Comparison of ENCODE assay signal across 8 cellular contexts in genomic region chr11:44936527-44936926, GRCh38. TPM values are rescaled to one million over a fixed set of nuclear protein-coding genes. Genes with fewer than 3 reads are reported as not detected.
DNase-seq lines count a peak whose midpoint lies in the region; ATAC-seq and TF ChIP-seq lines count a peak whose summit lies in the region.

No MANE protein-coding gene starts in this region.

- TF ChIP-seq CTCF in AG10803 (conservative IDR thresholded peaks at IDR 0.05; ENCODE audit: low read length) = peak; percentile 91
- TF ChIP-seq CTCF in foreskin keratinocyte (conservative IDR thresholded peaks at IDR 0.05) = peak; percentile 94
- TF ChIP-seq CTCF in osteocyte (IDR thresholded peaks at IDR 0.05) = peak; percentile 78
- peak; percentile 93 to 98 (median 96) for TF ChIP-seq CTCF in tibial nerve (IDR thresholded peaks at IDR 0.05)

- H3K36me3 Mint-ChIP-seq in activated T-helper 1 cell treated with anti-CD3 and anti-CD28 coated beads, Interleukin-12 subunit alpha, Interleukin-12 subunit beta, Interleukin-2, Interleukin-4 antibody, amounts not matched to agents 30 ng/mL and 10 ng/mL and 1 ng/mL, durations not matched to agents 14 hours and 24 hours and 36 hours (ENCODE audit: low read depth) = no peaks in the 10 kb centered on the region
- H3K36me3 Mint-ChIP-seq in osteocyte (ENCODE audit: unreplicated experiment) = peaks cover 12% of the 10 kb centered on the region

- no peak overlapping the region for H3K27ac Mint-ChIP-seq in activated T-helper 1 cell treated with anti-CD3 and anti-CD28 coated beads, Interleukin-12 subunit alpha, Interleukin-12 subunit beta, Interleukin-2, Interleukin-4 antibody, amounts not matched to agents 30 ng/mL and 10 ng/mL and 1 ng/mL, durations not matched to agents 14 hours and 24 hours and 36 hours
- no peak overlapping the region for H3K27ac Mint-ChIP-seq in osteocyte (ENCODE audit: unreplicated experiment)

- H3K9me3 ChIP-seq in tibial nerve = no peaks in the 10 kb centered on the region

- peaks cover 5% of the 10 kb centered on the region for H3K27me3 Mint-ChIP-seq in activated T-helper 1 cell treated with anti-CD3 and anti-CD28 coated beads, Interleukin-12 subunit alpha, Interleukin-12 subunit beta, Interleukin-2, Interleukin-4 antibody, amounts not matched to agents 30 ng/mL and 10 ng/mL and 1 ng/mL, durations not matched to agents 14 hours and 24 hours and 36 hours (ENCODE audit: insufficient read depth)
- no peaks in the 10 kb centered on the region for H3K27me3 Mint-ChIP-seq in osteocyte (ENCODE audit: unreplicated experiment)

- no peak for TF ChIP-seq EP300 in tibial nerve (IDR thresholded peaks at IDR 0.05)

- no peaks in the 10 kb centered on the region for H3K4me1 Mint-ChIP-seq in activated T-helper 1 cell treated with anti-CD3 and anti-CD28 coated beads, Interleukin-12 subunit alpha, Interleukin-12 subunit beta, Interleukin-2, Interleukin-4 antibody, amounts not matched to agents 30 ng/mL and 10 ng/mL and 1 ng/mL, durations not matched to agents 14 hours and 24 hours and 36 hours (ENCODE audit: low read depth)
- H3K4me1 Mint-ChIP-seq in osteocyte (ENCODE audit: unreplicated experiment) = peaks cover 8% of the 10 kb centered on the region

- in situ Hi-C loops in KBM-7 (cut with MboI; ENCODE audit: low pct_unique_long_range_greater_than_20kb, low sequenced_read_pairs) = loop anchor here (25.0 kb wide), 1 partner anchor 351 kb away; the partner anchor contains the start of gene SYT13

- H3K4me3 ChIP-seq in AG10803 (ENCODE audit: low read length) (no peak overlapping the region), tibial nerve (no peak overlapping the region)

- intact Hi-C loops in activated T-helper 1 cell treated with anti-CD3 and anti-CD28 coated beads, Interleukin-12 subunit alpha, Interleukin-12 subunit beta, Interleukin-2, Interleukin-4 antibody, amounts not matched to agents 30 ng/mL and 10 ng/mL and 1 ng/mL, durations not matched to agents 14 hours and 24 hours and 36 hours (cut with micrococcal nuclease) = loop anchor here (1.0 to 2.0 kb wide), 3 partner anchors 167 to 396 kb away; no protein-coding TSS in a partner anchor

- DNase-seq in AG10803 (ENCODE audit: low read depth) (peak; percentile 70), KBM-7 (peak; percentile 86), RPMI7951 (ENCODE audit: low read depth) (peak; percentile 67), foreskin keratinocyte (peak in 1 of 2 donors; percentile 52), osteocyte (ENCODE audit: extremely low spot score, unreplicated experiment) (peak; percentile 90), tibial nerve (ENCODE audit: low spot score in 2 of 2) (peak; percentile 84 to 94)
- peak; percentile 70 for DNase-seq in activated T-helper 1 cell treated with anti-CD3 and anti-CD28 coated beads, Interleukin-12 subunit alpha, Interleukin-12 subunit beta, Interleukin-2, Interleukin-4 antibody, amounts not matched to agents 30 ng/mL and 10 ng/mL and 1 ng/mL, durations not matched to agents 14 hours and 24 hours and 36 hours (ENCODE audit: low spot score)

- H3K27ac ChIP-seq in foreskin keratinocyte = no peak overlapping the region
- H3K27ac ChIP-seq in tibial nerve = no peak overlapping the region

- WGBS in tibial nerve, 2 donors = 13 to 24% methylated on average over 20 of the region's 20 CpGs

- no peak overlapping the region for H3K4me3 Mint-ChIP-seq in activated T-helper 1 cell treated with anti-CD3 and anti-CD28 coated beads, Interleukin-12 subunit alpha, Interleukin-12 subunit beta, Interleukin-2, Interleukin-4 antibody, amounts not matched to agents 30 ng/mL and 10 ng/mL and 1 ng/mL, durations not matched to agents 14 hours and 24 hours and 36 hours
- H3K4me3 Mint-ChIP-seq in osteocyte (ENCODE audit: unreplicated experiment) = no peak overlapping the region

- ATAC-seq in GM19035 (IDR thresholded peaks at IDR 0.05; ENCODE audit: unreplicated experiment) (peak; percentile 66), foreskin keratinocyte (peak; percentile 72)

- no peaks in the 10 kb centered on the region for H3K27me3 ChIP-seq in foreskin keratinocyte
- no peaks in the 10 kb centered on the region for H3K27me3 ChIP-seq in tibial nerve

- TF ChIP-seq POLR2A in tibial nerve (IDR thresholded peaks at IDR 0.05) = no peak

- H3K36me3 ChIP-seq in tibial nerve = peaks cover 0 to 22% (median 0%) of the 10 kb centered on the region in 3 donors

- H3K9me3 Mint-ChIP-seq in activated T-helper 1 cell treated with anti-CD3 and anti-CD28 coated beads, Interleukin-12 subunit alpha, Interleukin-12 subunit beta, Interleukin-2, Interleukin-4 antibody, amounts not matched to agents 30 ng/mL and 10 ng/mL and 1 ng/mL, durations not matched to agents 14 hours and 24 hours and 36 hours = no peaks in the 10 kb centered on the region
- no peaks in the 10 kb centered on the region for H3K9me3 Mint-ChIP-seq in osteocyte (ENCODE audit: unreplicated experiment)

- H3K4me1 ChIP-seq in foreskin keratinocyte = no peaks in the 10 kb centered on the region
- H3K4me1 ChIP-seq in tibial nerve = peaks cover 0 to 32% (median 0%) of the 10 kb centered on the region in 4 donors

RNA-seq across cellular contexts. Expression of gene TP53I11, which starts 14.2 kb away (rescaled TPM):
- 10.2 and 11.1 TPM in 2 replicates for total RNA-seq in RPMI7951 (2014; rRNA removed; shearing (Covaris generic))
- 5.7 TPM in 2 replicates for total RNA-seq in activated T-helper 1 cell treated with anti-CD3 and anti-CD28 coated beads, Interleukin-12 subunit alpha, Interleukin-12 subunit beta, Interleukin-2, Interleukin-4 antibody, amounts not matched to agents 30 ng/mL and 10 ng/mL and 1 ng/mL, durations not matched to agents 14 hours and 24 hours and 36 hours
- total RNA-seq in foreskin keratinocyte = 28.9 and 38.4 TPM in 2 replicates
- polyA plus RNA-seq in foreskin keratinocyte = 32.0 and 45.3 TPM in 2 replicates
- total RNA-seq in osteocyte = 137 and 159 TPM in 2 replicates
- 100 to 1,000 TPM in 1 of 4 donors, 10 to 100 TPM in 3; 50.7 to 133 (median 60.6) TPM for total RNA-seq in tibial nerve
